8 cellular contexts compared by ENCODE assay signal in genomic region chr4:22515145-22515887, GRCh38. TPM values are rescaled to one million over a fixed set of nuclear protein-coding genes. Genes with fewer than 3 reads are reported as not detected.
DNase-seq lines count a peak whose midpoint lies in the region; ATAC-seq, FAIRE-seq and TF ChIP-seq lines count a peak whose summit lies in the region.

No MANE protein-coding gene starts in this region.

- no peak for TF ChIP-seq RAD21 in Ishikawa (IDR thresholded peaks at IDR 0.05; ENCODE audit: low read depth)

- H3K27ac ChIP-seq in ACC112 (ENCODE audit: low read depth, low read length) = peak overlapping the region; percentile 48; the same call in 1 of the 2 replicates

- peak overlapping the region; percentile 82 for H3K9ac ChIP-seq in skeletal muscle satellite cell (ENCODE audit: low read depth, low read length)

- H3K9me3 ChIP-seq in skeletal muscle satellite cell (replicated peaks; ENCODE audit: low read length) = no peaks in the 10 kb centered on the region

- H3K36me3 ChIP-seq in ACC112 (ENCODE audit: insufficient read depth, low read length) = no peaks in the 10 kb centered on the region
- no peaks in the 10 kb centered on the region for H3K36me3 ChIP-seq in bronchial epithelial cell (ENCODE audit: control insufficient read depth, insufficient read depth, low read length)
- no peaks in the 10 kb centered on the region for H3K36me3 ChIP-seq in skeletal muscle satellite cell (ENCODE audit: insufficient read depth, low read length)

- no peak for TF ChIP-seq EP300 in Ishikawa (IDR thresholded peaks at IDR 0.05; ENCODE audit: borderline replicate concordance)

- peak; percentile 24 for TF ChIP-seq CTCF in bronchial epithelial cell (IDR thresholded peaks at IDR 0.05; ENCODE audit: insufficient read depth, low read length, severe bottlenecking)

- H3K4me3 ChIP-seq in ACC112 (ENCODE audit: low read depth, low read length) (peak overlapping the region; percentile 86), bronchial epithelial cell (ENCODE audit: low read depth, low read length) (peak overlapping the region; percentile 57), skeletal muscle satellite cell (ENCODE audit: low read length) (peak overlapping the region; percentile 81)

- H3K4me1 ChIP-seq in ACC112 (ENCODE audit: control insufficient read depth, insufficient read depth, low read length, unreplicated experiment) = peaks cover 4% of the 10 kb centered on the region
- peaks cover 14% of the 10 kb centered on the region for H3K4me1 ChIP-seq in skeletal muscle satellite cell (ENCODE audit: control insufficient read depth, insufficient read depth, low read length)

- peak overlapping the region; percentile 94 for H3K4me2 ChIP-seq in skeletal muscle satellite cell (ENCODE audit: low read length)

- ATAC-seq in GM18502 (IDR thresholded peaks at IDR 0.05; ENCODE audit: poor library complexity, unreplicated experiment) = peak; percentile 39
- no peak for ATAC-seq in HG03457 (IDR thresholded peaks at IDR 0.05; ENCODE audit: unreplicated experiment)

- FAIRE-seq in bronchial epithelial cell (lab: Jason Lieb, UNC) = no peak

- peak overlapping the region; percentile 96 for H2AFZ ChIP-seq in ACC112 (ENCODE audit: low read length, unreplicated experiment)

- peaks cover 13% of the 10 kb centered on the region for H3K79me2 ChIP-seq in ACC112 (ENCODE audit: control insufficient read depth, insufficient read depth, low read length, unreplicated experiment)

- H3K27me3 ChIP-seq in ACC112 (ENCODE audit: insufficient read depth, low read length) = no peaks in the 10 kb centered on the region
- no peaks in the 10 kb centered on the region for H3K27me3 ChIP-seq in bronchial epithelial cell (ENCODE audit: control insufficient read depth, insufficient read depth, low read length)
- no peaks in the 10 kb centered on the region for H3K27me3 ChIP-seq in skeletal muscle satellite cell (ENCODE audit: control insufficient read depth, insufficient read depth, low read length)

- peak; percentile 82 for DNase-seq in SK-N-DZ (ENCODE audit: low spot score)
- DNase-seq in bronchial epithelial cell (ENCODE audit: low read depth) = peak; percentile 60
- DNase-seq in iPS-NIHi7 (ENCODE audit: extremely low spot score) = peak; percentile 68

TF ChIP-seq in Ishikawa, 13 proteins besides CTCF, POLR2A, EP300 and RAD21:
- TF ChIP-seq CREB1 (IDR thresholded peaks at IDR 0.05; ENCODE audit: low read depth) (no peak), EGR1 (IDR thresholded peaks at IDR 0.05) (0 out of 2 replicates have a peak, but pooled peaks have one; percentile 34), MAX (IDR thresholded peaks at IDR 0.05) (peak; percentile 75; the same call in 1 of the 2 replicates), USF1 (IDR thresholded peaks at IDR 0.05) (peak; percentile 62)
TF ChIP-seq in Ishikawa: peak in this region for 3.

RNA-seq across cellular contexts. Expression of gene ADGRA3, which starts 0.6 kb away (rescaled TPM):
- 51.7 and 53.5 TPM in 2 replicates for polyA plus RNA-seq in SK-N-DZ (2014; cell fraction: cytosol; rRNA removed)
- polyA plus RNA-seq in SK-N-DZ (2014; cell fraction: nucleus; rRNA removed) = 115 and 182 TPM in 2 replicates
- total RNA-seq in bronchial epithelial cell = 24.2 and 34.2 TPM in 2 replicates
- total RNA-seq in skeletal muscle satellite cell (2012; rRNA removed) = 12.5 and 14.4 TPM in 2 replicates
